In the genomic region with DNA sequence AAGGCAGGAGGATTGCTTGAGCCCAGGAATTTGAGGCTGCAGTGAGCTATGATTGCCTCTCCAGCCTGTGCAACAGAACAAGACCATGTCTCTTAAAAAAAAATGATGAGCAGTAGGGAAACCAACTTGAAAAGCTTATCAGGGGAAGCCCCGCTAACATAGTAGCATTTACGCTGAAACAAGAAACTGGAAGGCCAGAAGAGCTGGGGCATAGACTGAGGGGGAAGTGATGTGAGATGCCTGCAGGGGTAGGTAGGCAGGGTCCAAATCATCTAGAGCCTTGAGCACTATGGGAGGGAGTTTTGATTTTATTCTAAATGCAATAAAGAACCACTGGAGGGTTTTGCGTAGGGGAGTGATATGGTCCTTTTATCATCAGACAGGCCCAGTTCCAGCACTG, we compare ENCODE assay signal across 16 cellular contexts.
DNase-seq lines count a peak whose midpoint lies in the region; ATAC-seq and TF ChIP-seq lines count a peak whose summit lies in the region.
"Had no signal": no experiment of that assay in that cellular context is flagged by ENCODE, and none has a peak within 500 bp of the region (broad histone marks: within the 10 kb centered on the region; RNA-seq: fewer than 3 reads in every experiment).

No MANE protein-coding gene starts in this region.

- no peak overlapping the region for H3K9ac ChIP-seq in trophoblast cell (ENCODE audit: low read length)
- H3K9ac ChIP-seq: BLaER1 treated with 17β-estradiol and CSF1 and Interleukin-3, amounts not matched to agents 10 nM and 100 nM had no signal

- peak overlapping the region; percentile 38 for H3K18ac ChIP-seq in trophoblast cell (ENCODE audit: low read length)

- H3K27ac Mint-ChIP-seq in dendritic cell treated with granulocyte-macrophage colony-stimulating factor and Interleukin-4, amounts not matched to agents 40 ng/mL and 50 ng/mL, for 4 days: peak overlapping the region; percentile 46
- H3K27ac Mint-ChIP-seq in GM23338: no peak overlapping the region
- H3K27ac Mint-ChIP-seq: B cell; CD4-positive, alpha-beta T cell; CD8-positive, alpha-beta T cell had no signal

- H3K27ac ChIP-seq in trophoblast cell (ENCODE audit: low read depth, low read length): no peak overlapping the region
- no peak overlapping the region for H3K27ac ChIP-seq in GM23338 (ENCODE audit: low read depth)
- H3K27ac ChIP-seq: A549; BLaER1 treated with 17β-estradiol and CSF1 and Interleukin-3, amounts not matched to agents 10 nM and 100 nM; C4-2B had no signal

- H3K4me3 ChIP-seq in trophoblast cell (ENCODE audit: low read depth, low read length) (no peak overlapping the region), GM23338 (no peak overlapping the region)
- H3K4me3 ChIP-seq: A549; BLaER1 treated with 17β-estradiol and CSF1 and Interleukin-3, amounts not matched to agents 10 nM and 100 nM had no signal

- no peak for TF ChIP-seq CTCF in GM23338 (conservative IDR thresholded peaks at IDR 0.05; ENCODE audit: low read depth in 2 of 2)

- peaks cover 5% of the 10 kb centered on the region for H3K36me3 Mint-ChIP-seq in dendritic cell treated with granulocyte-macrophage colony-stimulating factor and Interleukin-4, amounts not matched to agents 40 ng/mL and 50 ng/mL, for 4 days (ENCODE audit: low read depth)
- H3K36me3 Mint-ChIP-seq in GM23338 (ENCODE audit: low read depth): no peaks in the 10 kb centered on the region; the same call in 2 of the 3 replicates

- no peak overlapping the region for H2AK5ac ChIP-seq in trophoblast cell (ENCODE audit: low read length)

- ATAC-seq in GM23338: no peak
- ATAC-seq: CD8-positive, alpha-beta T cell had no signal

- H3K27me3 Mint-ChIP-seq in dendritic cell treated with granulocyte-macrophage colony-stimulating factor and Interleukin-4, amounts not matched to agents 40 ng/mL and 50 ng/mL, for 4 days: no peaks in the 10 kb centered on the region
- H3K27me3 Mint-ChIP-seq in GM23338 (ENCODE audit: insufficient read depth, low read depth, poor library complexity): no peaks in the 10 kb centered on the region
- H3K27me3 Mint-ChIP-seq: CD4-positive, alpha-beta T cell had no signal

- H3K23ac ChIP-seq in trophoblast cell (ENCODE audit: low read length): no peak overlapping the region

- H4K12ac ChIP-seq in trophoblast cell (ENCODE audit: low read depth, low read length): no peak overlapping the region

- H3K79me1 ChIP-seq in trophoblast cell (ENCODE audit: low read length): no peaks in the 10 kb centered on the region

- H4K8ac ChIP-seq in trophoblast cell (ENCODE audit: low read depth, low read length): no peak overlapping the region

- no peak overlapping the region for H2BK12ac ChIP-seq in trophoblast cell (ENCODE audit: low read length)

- H3K4me2 ChIP-seq in trophoblast cell (ENCODE audit: low read length) (no peak overlapping the region), GM23338 (no peak overlapping the region)
- H3K4me2 ChIP-seq: A549; BLaER1 treated with 17β-estradiol and CSF1 and Interleukin-3, amounts not matched to agents 10 nM and 100 nM had no signal

- no peaks in the 10 kb centered on the region for H3K79me2 ChIP-seq in trophoblast cell (ENCODE audit: control insufficient read depth, insufficient read depth, low read length, poor library complexity)
- H3K79me2 ChIP-seq in GM23338 (replicated peaks; ENCODE audit: insufficient read depth): no peaks in the 10 kb centered on the region

- peaks cover 5 to 7% of the 10 kb centered on the region in 2 experiments for H3K36me3 ChIP-seq in trophoblast cell (ENCODE audit: control insufficient read depth in 1 of 2, insufficient read depth in 2 of 2, low read length in 2 of 2)
- H3K36me3 ChIP-seq in GM23338 (ENCODE audit: insufficient read depth): no peaks in the 10 kb centered on the region

- peak overlapping the region; percentile 21 for H3K4ac ChIP-seq in trophoblast cell (ENCODE audit: low read depth, low read length)

- H3F3A ChIP-seq in GM23338 (replicated peaks; ENCODE audit: low read depth): no peaks in the 10 kb centered on the region

- no peak for DNase-seq in trophoblast cell
- no peak for DNase-seq in midbrain (lab: John Stamatoyannopoulos, UW)
- DNase-seq in NOMO-1 treated with dmso at 0.1 percent for 144 hours (lab: John Stamatoyannopoulos, UW; ENCODE audit: unreplicated experiment): no peak
- DNase-seq in GM23338 (ENCODE audit: low spot score): no peak
- DNase-seq: AML-193; Caco-2; Calu3; CD4-positive, alpha-beta T cell; CD8-positive, alpha-beta T cell; DMS79 treated with DMSO at 0.1 percent for 48 hours; GF-D8 had no signal

- no peak overlapping the region for H2BK120ac ChIP-seq in trophoblast cell (ENCODE audit: insufficient read depth, low read length, poor library complexity)

- peaks cover 10% of the 10 kb centered on the region for H3K4me1 Mint-ChIP-seq in dendritic cell treated with granulocyte-macrophage colony-stimulating factor and Interleukin-4, amounts not matched to agents 40 ng/mL and 50 ng/mL, for 4 days (ENCODE audit: low read depth)
- no peaks in the 10 kb centered on the region for H3K4me1 Mint-ChIP-seq in GM23338
- H3K4me1 Mint-ChIP-seq: B cell had no signal

- H2AFZ ChIP-seq in trophoblast cell (ENCODE audit: insufficient read depth, low read length, poor library complexity): no peak overlapping the region
- H2AFZ ChIP-seq in GM23338: no peak overlapping the region

- no CpG with 5 or more reads among the region's 3 CpGs for WGBS in trophoblast cell (ENCODE audit: extremely low coverage, insufficient coverage, insufficient read length)

- H3K4me3 Mint-ChIP-seq in dendritic cell treated with granulocyte-macrophage colony-stimulating factor and Interleukin-4, amounts not matched to agents 40 ng/mL and 50 ng/mL, for 4 days: no peak overlapping the region
- no peak overlapping the region for H3K4me3 Mint-ChIP-seq in GM23338
- H3K4me3 Mint-ChIP-seq: B cell; CD4-positive, alpha-beta T cell; CD8-positive, alpha-beta T cell had no signal

- H3K9me2 ChIP-seq in GM23338 (ENCODE audit: insufficient read depth): peaks cover 4% of the 10 kb centered on the region; the same call in 1 of the 2 replicates

- no peak overlapping the region for H3K14ac ChIP-seq in trophoblast cell (ENCODE audit: low read length)

- peaks cover 3% of the 10 kb centered on the region for H3K9me3 ChIP-seq in trophoblast cell (ENCODE audit: insufficient read depth, low read depth, low read length)
- H3K9me3 ChIP-seq: Caco-2 had no signal

- no peaks in the 10 kb centered on the region for H3K27me3 ChIP-seq in trophoblast cell (ENCODE audit: insufficient read depth, low read length)
- no peaks in the 10 kb centered on the region for H3K27me3 ChIP-seq in GM23338 (ENCODE audit: insufficient read depth)
- H3K27me3 ChIP-seq: BLaER1 treated with 17β-estradiol and CSF1 and Interleukin-3, amounts not matched to agents 10 nM and 100 nM had no signal

- H3K4me1 ChIP-seq in trophoblast cell (ENCODE audit: control insufficient read depth in 1 of 2, insufficient read depth in 2 of 2, low read length in 2 of 2) (peaks cover 0 to 10% of the 10 kb centered on the region in 2 experiments), GM23338 (ENCODE audit: insufficient read depth) (no peaks in the 10 kb centered on the region)
- H3K4me1 ChIP-seq: Caco-2 had no signal

- peaks cover 46% of the 10 kb centered on the region for H3K9me3 Mint-ChIP-seq in dendritic cell treated with granulocyte-macrophage colony-stimulating factor and Interleukin-4, amounts not matched to agents 40 ng/mL and 50 ng/mL, for 4 days
- peaks cover 8% of the 10 kb centered on the region; the same call in 1 of the 3 replicates for H3K9me3 Mint-ChIP-seq in GM23338

- H4K91ac ChIP-seq in trophoblast cell (ENCODE audit: low read depth, low read length): no peak overlapping the region

- no peaks in the 10 kb centered on the region for H4K20me1 ChIP-seq in GM23338 (replicated peaks; ENCODE audit: insufficient read depth)
- H4K20me1 ChIP-seq: BLaER1 treated with 17β-estradiol and CSF1 and Interleukin-3, amounts not matched to agents 10 nM and 100 nM had no signal

- intact Hi-C loops in dendritic cell treated with granulocyte-macrophage colony-stimulating factor and Interleukin-4, amounts not matched to agents 40 ng/mL and 50 ng/mL, for 4 days (cut with micrococcal nuclease): no loop called here

- H2BK5ac ChIP-seq in trophoblast cell (ENCODE audit: low read depth, low read length, poor library complexity): no peak overlapping the region

TF ChIP-seq in GM23338, 12 proteins besides CTCF, POLR2A, EP300 and RAD21 (continues in another document):
- TF ChIP-seq, protein P1, sequence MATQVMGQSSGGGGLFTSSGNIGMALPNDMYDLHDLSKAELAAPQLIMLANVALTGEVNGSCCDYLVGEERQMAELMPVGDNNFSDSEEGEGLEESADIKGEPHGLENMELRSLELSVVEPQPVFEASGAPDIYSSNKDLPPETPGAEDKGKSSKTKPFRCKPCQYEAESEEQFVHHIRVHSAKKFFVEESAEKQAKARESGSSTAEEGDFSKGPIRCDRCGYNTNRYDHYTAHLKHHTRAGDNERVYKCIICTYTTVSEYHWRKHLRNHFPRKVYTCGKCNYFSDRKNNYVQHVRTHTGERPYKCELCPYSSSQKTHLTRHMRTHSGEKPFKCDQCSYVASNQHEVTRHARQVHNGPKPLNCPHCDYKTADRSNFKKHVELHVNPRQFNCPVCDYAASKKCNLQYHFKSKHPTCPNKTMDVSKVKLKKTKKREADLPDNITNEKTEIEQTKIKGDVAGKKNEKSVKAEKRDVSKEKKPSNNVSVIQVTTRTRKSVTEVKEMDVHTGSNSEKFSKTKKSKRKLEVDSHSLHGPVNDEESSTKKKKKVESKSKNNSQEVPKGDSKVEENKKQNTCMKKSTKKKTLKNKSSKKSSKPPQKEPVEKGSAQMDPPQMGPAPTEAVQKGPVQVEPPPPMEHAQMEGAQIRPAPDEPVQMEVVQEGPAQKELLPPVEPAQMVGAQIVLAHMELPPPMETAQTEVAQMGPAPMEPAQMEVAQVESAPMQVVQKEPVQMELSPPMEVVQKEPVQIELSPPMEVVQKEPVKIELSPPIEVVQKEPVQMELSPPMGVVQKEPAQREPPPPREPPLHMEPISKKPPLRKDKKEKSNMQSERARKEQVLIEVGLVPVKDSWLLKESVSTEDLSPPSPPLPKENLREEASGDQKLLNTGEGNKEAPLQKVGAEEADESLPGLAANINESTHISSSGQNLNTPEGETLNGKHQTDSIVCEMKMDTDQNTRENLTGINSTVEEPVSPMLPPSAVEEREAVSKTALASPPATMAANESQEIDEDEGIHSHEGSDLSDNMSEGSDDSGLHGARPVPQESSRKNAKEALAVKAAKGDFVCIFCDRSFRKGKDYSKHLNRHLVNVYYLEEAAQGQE (IDR thresholded peaks at IDR 0.05; ENCODE audit: unreplicated experiment): no peak
- TF ChIP-seq ZNF331 (CRISPR knock-in tag; IDR thresholded peaks at IDR 0.05; ENCODE audit: low read depth): no peak
